8 cellular contexts compared by ENCODE assay signal in genomic region chr1:176073524-176074157, GRCh38.
DNase-seq lines count a peak whose midpoint lies in the region; ATAC-seq and TF ChIP-seq lines count a peak whose summit lies in the region.

No MANE protein-coding gene starts in this region.

- H3K4me3 Mint-ChIP-seq in type B pancreatic cell, result no peak overlapping the region

- H3K4me1 Mint-ChIP-seq in type B pancreatic cell (ENCODE audit: unreplicated experiment), result peaks cover 4% of the 10 kb centered on the region

- H3K27me3 Mint-ChIP-seq in type B pancreatic cell, result no peaks in the 10 kb centered on the region

- DNase-seq in COR-L47 (lab: John Stamatoyannopoulos, UW), result peak; percentile 78
- DNase-seq in M059J (ENCODE audit: low read depth), result peak; percentile 54
- DNase-seq in RPMI7951 (ENCODE audit: low read depth), result peak; percentile 51
- peak; percentile 87 for DNase-seq in choroid plexus epithelial cell (ENCODE audit: low read depth)
- DNase-seq in left lobe of liver (ENCODE audit: low spot score), result no peak
- no peak for DNase-seq in type B pancreatic cell (ENCODE audit: extremely low spot score, unreplicated experiment)
- DNase-seq in UCSD-AML1 (lab: John Stamatoyannopoulos, UW; ENCODE audit: unreplicated experiment), result no peak

- H3K4me3 ChIP-seq in choroid plexus epithelial cell (ENCODE audit: low read depth, low read length), result no peak overlapping the region

- peaks cover 13% of the 10 kb centered on the region for H3K9me3 Mint-ChIP-seq in type B pancreatic cell

- ATAC-seq in GM19025 (IDR thresholded peaks at IDR 0.05; ENCODE audit: low read depth, unreplicated experiment) (peak; percentile 74), left lobe of liver (peak; percentile 96)

- H3K36me3 Mint-ChIP-seq in type B pancreatic cell, result peaks cover 48% of the 10 kb centered on the region

- TF ChIP-seq CTCF in choroid plexus epithelial cell (conservative IDR thresholded peaks at IDR 0.05; ENCODE audit: low read depth, low read length), result peak; percentile 71
- peak; percentile 89 for TF ChIP-seq CTCF in type B pancreatic cell (conservative IDR thresholded peaks at IDR 0.05)

- H3K27ac Mint-ChIP-seq in type B pancreatic cell, result no peak overlapping the region

Comparison
In these comparisons a context has a peak if more than half of its experiments do, and no peak if none do; other contexts are left out.
1. DNase-seq: peak in COR-L47 (single experiment), M059J (single experiment), RPMI7951 (single experiment) and choroid plexus epithelial cell (single experiment); none in left lobe of liver (single experiment), type B pancreatic cell (single experiment) and UCSD-AML1 (single experiment).